ENCODE assay signal across 11 cellular contexts in the genomic region with DNA sequence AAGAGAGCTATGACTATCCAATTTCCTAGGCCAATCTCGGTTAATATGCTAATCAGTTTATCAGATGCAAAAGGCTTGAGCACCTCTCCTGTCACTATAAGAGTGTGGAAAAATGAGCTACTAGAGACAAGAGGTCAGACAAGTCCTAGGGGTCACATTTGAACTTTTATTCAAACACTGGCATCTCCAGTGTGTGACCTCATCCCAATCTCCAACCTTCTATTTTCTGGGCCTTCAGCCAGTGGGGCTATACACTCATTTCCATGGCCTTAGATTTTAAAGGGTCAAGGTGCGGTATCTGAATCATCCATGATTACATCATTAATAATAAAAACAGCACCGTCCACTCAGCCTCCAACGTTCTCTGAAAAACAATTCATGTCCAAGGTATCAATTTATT.
DNase-seq lines count a peak whose midpoint lies in the region; ATAC-seq, FAIRE-seq and TF ChIP-seq lines count a peak whose summit lies in the region.
"Had no signal": no experiment of that assay in that cellular context is flagged by ENCODE, and none has a peak within 500 bp of the region (broad histone marks: within the 10 kb centered on the region; RNA-seq: fewer than 3 reads in every experiment).

No MANE protein-coding gene starts in this region.

- peak; percentile 56 for DNase-seq in GM03348 (ENCODE audit: low spot score)
- peak; percentile 71 for DNase-seq in RPMI7951 (ENCODE audit: low read depth)
- DNase-seq in fibroblast of lung (ENCODE audit: low read depth in 2 of 2) = peak; percentile 84 to 91
- peak; percentile 44 for DNase-seq in pulmonary artery endothelial cell (ENCODE audit: low read depth, low spot score)
- DNase-seq in SIG-M5 (lab: John Stamatoyannopoulos, UW) = no peak
- DNase-seq in GM20000 (ENCODE audit: low spot score) = no peak
- DNase-seq in frontal cortex (ENCODE audit: low spot score in 2 of 2) = no peak
- DNase-seq: activated effector memory CD4-positive, alpha-beta T cell treated with Interleukin-2 at 50 U/mL for 16 hours; NCI-H524 treated with DMSO at 0.1 percent for 48 hours had no signal

- H3K79me2 ChIP-seq in fibroblast of lung (ENCODE audit: control insufficient read depth, insufficient read depth, low read length) = no peaks in the 10 kb centered on the region

- H3K4me2 ChIP-seq in fibroblast of lung (ENCODE audit: extremely low read depth, insufficient read depth, low read length) = peak overlapping the region; percentile 59

- H3K4me1 ChIP-seq in fibroblast of lung (ENCODE audit: control insufficient read depth, extremely low read depth, insufficient read depth, low read length) = peaks cover 4% of the 10 kb centered on the region

- H4K20me1 ChIP-seq in fibroblast of lung (ENCODE audit: control insufficient read depth, extremely low read depth, insufficient read depth, low read length) = no peaks in the 10 kb centered on the region

- TF ChIP-seq CTCF in fibroblast of lung (conservative IDR thresholded peaks at IDR 0.05 in 1 of 2, IDR thresholded peaks at IDR 0.05 in 1 of 2; ENCODE audit: low read depth in 1 of 2, low read length in 2 of 2) (no peak), GM20000 (IDR thresholded peaks at IDR 0.05; ENCODE audit: extremely low read depth, missing control alignments) (no peak)

- no peak for ATAC-seq in GM19395 (IDR thresholded peaks at IDR 0.05; ENCODE audit: unreplicated experiment)

- no peaks in the 10 kb centered on the region for H3K27me3 ChIP-seq in fibroblast of lung (ENCODE audit: control insufficient read depth, insufficient read depth, low read length)

- H2AFZ ChIP-seq in fibroblast of lung (ENCODE audit: low read length) = no peak overlapping the region

- no peak overlapping the region for H3K4me3 ChIP-seq in fibroblast of lung (replicated peaks in 1 of 4; ENCODE audit: control extremely low read depth in 1 of 4, insufficient read depth in 1 of 4, low read depth in 3 of 4, low read length in 4 of 4)

- no peak overlapping the region for H3K9ac ChIP-seq in fibroblast of lung (ENCODE audit: insufficient read depth, low read length)

- no peaks in the 10 kb centered on the region for H3K9me3 ChIP-seq in fibroblast of lung (ENCODE audit: control insufficient read depth, insufficient read depth, low read depth, low read length)

- H3K27ac ChIP-seq in fibroblast of lung (ENCODE audit: insufficient read depth, low read length) = no peak overlapping the region

- no peaks in the 10 kb centered on the region for H3K36me3 ChIP-seq in fibroblast of lung (ENCODE audit: control insufficient read depth, insufficient read depth, low read length)

- no peak for FAIRE-seq in frontal cortex (lab: Jason Lieb, UNC)
- FAIRE-seq: colon had no signal

Comparison
In these comparisons a context has a peak if more than half of its experiments do, and no peak if none do; other contexts are left out.
1. DNase-seq: peak in GM03348 (single experiment), RPMI7951 (single experiment), fibroblast of lung (2 of 2) and pulmonary artery endothelial cell (single experiment); none in SIG-M5 (single experiment), GM20000 (single experiment) and frontal cortex (0 of 2).